9 cellular contexts compared by ENCODE assay signal in the genomic region with DNA sequence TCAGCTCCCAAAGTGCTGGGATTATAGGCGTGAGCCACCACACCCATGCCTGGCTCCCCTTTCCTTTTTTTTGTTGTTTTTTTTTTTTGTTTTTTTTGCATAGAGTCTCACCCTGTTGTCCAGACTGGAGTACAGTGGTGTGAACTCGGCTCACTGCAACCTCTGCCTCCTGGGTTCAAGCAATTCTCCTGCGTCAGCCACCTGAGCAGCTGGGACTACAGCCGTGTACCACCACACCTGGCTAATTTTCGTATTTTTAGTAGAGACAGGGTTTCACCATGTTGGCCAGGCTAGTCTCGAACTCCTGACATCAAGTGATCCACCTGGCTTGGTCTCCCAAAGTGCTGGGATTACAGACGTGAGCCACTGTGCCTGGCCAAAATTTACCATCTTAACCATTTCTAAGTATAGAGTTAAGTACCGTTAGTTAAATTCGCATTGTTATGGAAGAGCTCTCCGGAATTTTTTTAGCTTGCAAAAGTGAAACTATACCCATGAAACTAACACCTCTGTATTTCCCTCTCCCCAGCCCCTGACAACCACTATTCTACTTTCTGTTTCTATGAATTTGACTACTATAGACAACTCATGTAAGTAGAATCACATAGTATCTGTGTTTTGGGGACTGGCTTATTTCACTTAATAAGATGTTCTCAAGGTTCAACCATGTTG.
DNase-seq lines count a peak whose midpoint lies in the region; ATAC-seq and TF ChIP-seq lines count a peak whose summit lies in the region.
"Had no signal": no experiment of that assay in that cellular context is flagged by ENCODE, and none has a peak within 500 bp of the region (broad histone marks: within the 10 kb centered on the region; RNA-seq: fewer than 3 reads in every experiment).

No MANE protein-coding gene starts in this region.

- H3K4me3 ChIP-seq in thoracic aorta (peak overlapping the region; percentile 33), gastrocnemius medialis (no peak overlapping the region)

- H3K27me3 ChIP-seq in thoracic aorta (replicated peaks; ENCODE audit: insufficient read depth) (no peaks in the 10 kb centered on the region), gastrocnemius medialis (no peaks in the 10 kb centered on the region)

- in situ Hi-C loops in gastrocnemius medialis (cut with MboI; ENCODE audit: low sequenced_read_pairs in 4 of 4): no loop called here

- H3K9me3 Mint-ChIP-seq in activated naive CD4-positive, alpha-beta T cell treated with anti-CD3 and anti-CD28 coated beads, Interleukin-2, amount 10 ng/mL, durations not matched to agents 7 days and 5 days: no peaks in the 10 kb centered on the region
- no peaks in the 10 kb centered on the region for H3K9me3 Mint-ChIP-seq in T-cell

- intact Hi-C loops in gastrocnemius medialis (cut with DNase I; ENCODE audit: low total_unique reads): no loop called here

- peak; percentile 76 for ATAC-seq in HG02973 (IDR thresholded peaks at IDR 0.05; ENCODE audit: unreplicated experiment)
- peak; percentile 50 to 77 (median 62) for ATAC-seq in T-cell (replicated peaks in 1 of 4)
- no peak for ATAC-seq in thoracic aorta (ENCODE audit: insufficient number of reproducible peaks, low FRiP score, low read depth)
- ATAC-seq in gastrocnemius medialis: no peak

- H3K27me3 Mint-ChIP-seq in activated naive CD4-positive, alpha-beta T cell treated with anti-CD3 and anti-CD28 coated beads, Interleukin-2, amount 10 ng/mL, durations not matched to agents 7 days and 5 days: peaks cover 12% of the 10 kb centered on the region
- no peaks in the 10 kb centered on the region for H3K27me3 Mint-ChIP-seq in T-cell

- POLR2A ChIA-PET in T-cell (lab: Charles Lee): no interaction called here

- H3K36me3 Mint-ChIP-seq in activated naive CD4-positive, alpha-beta T cell treated with anti-CD3 and anti-CD28 coated beads, Interleukin-2, amount 10 ng/mL, durations not matched to agents 7 days and 5 days: no peaks in the 10 kb centered on the region
- no peaks in the 10 kb centered on the region for H3K36me3 Mint-ChIP-seq in T-cell

- H3K27ac Mint-ChIP-seq in activated naive CD4-positive, alpha-beta T cell treated with anti-CD3 and anti-CD28 coated beads, Interleukin-2, amount 10 ng/mL, durations not matched to agents 7 days and 5 days: peak overlapping the region; percentile 87
- H3K27ac Mint-ChIP-seq in T-cell: peak overlapping the region; percentile 9 to 82

- TF ChIP-seq CTCF in thoracic aorta (IDR thresholded peaks at IDR 0.05) (no peak), gastrocnemius medialis (IDR thresholded peaks at IDR 0.05 in 4 of 5, conservative IDR thresholded peaks at IDR 0.05 in 1 of 5) (no peak)

- DNase-seq in activated naive CD4-positive, alpha-beta T cell treated with anti-CD3 and anti-CD28 coated beads, Interleukin-2, amount 10 ng/mL, durations not matched to agents 7 days and 5 days: peak; percentile 48
- DNase-seq in activated naive CD4-positive, alpha-beta T cell (lab: John Stamatoyannopoulos, UW): no peak
- DNase-seq in T-cell: no peak
- DNase-seq in thoracic aorta (ENCODE audit: low spot score): no peak
- DNase-seq in gastrocnemius medialis: no peak
- no peak for DNase-seq in DMS79 treated with DMSO at 0.1 percent for 48 hours (lab: John Stamatoyannopoulos, UW)
- no peak for DNase-seq in NCI-H2171 (lab: John Stamatoyannopoulos, UW)
- DNase-seq: KG1 had no signal

- H3K9me3 ChIP-seq in thoracic aorta (no peaks in the 10 kb centered on the region), gastrocnemius medialis (no peaks in the 10 kb centered on the region)

- no peak for TF ChIP-seq POLR2A in gastrocnemius medialis (IDR thresholded peaks at IDR 0.05)

- H3K4me1 ChIP-seq in thoracic aorta (ENCODE audit: control insufficient read depth in 1 of 2, low read depth in 2 of 2): no peaks in the 10 kb centered on the region
- H3K4me1 ChIP-seq in gastrocnemius medialis: no peaks in the 10 kb centered on the region

- no peaks in the 10 kb centered on the region for H3K36me3 ChIP-seq in thoracic aorta
- H3K36me3 ChIP-seq in gastrocnemius medialis: no peaks in the 10 kb centered on the region

- H3K27ac ChIP-seq in thoracic aorta (no peak overlapping the region), gastrocnemius medialis (no peak overlapping the region)

- CTCF ChIA-PET in activated naive CD4-positive, alpha-beta T cell treated with anti-CD3 and anti-CD28 coated beads, Interleukin-2, amount 10 ng/mL, durations not matched to agents 7 days and 5 days (lab: Charles Lee): interaction anchor here (0.7 to 1.8 kb wide), 2 partner anchors 70 to 169 kb away, joined by 3 to 8 read pairs; a partner anchor contains a TSS
- CTCF ChIA-PET in T-cell (lab: Charles Lee): no interaction called here

- peak overlapping the region; percentile 37 for H3K4me3 Mint-ChIP-seq in activated naive CD4-positive, alpha-beta T cell treated with anti-CD3 and anti-CD28 coated beads, Interleukin-2, amount 10 ng/mL, durations not matched to agents 7 days and 5 days
- peak overlapping the region; percentile 71 to 74 (median 73) for H3K4me3 Mint-ChIP-seq in T-cell

- H3K4me1 Mint-ChIP-seq in activated naive CD4-positive, alpha-beta T cell treated with anti-CD3 and anti-CD28 coated beads, Interleukin-2, amount 10 ng/mL, durations not matched to agents 7 days and 5 days: peaks cover 38% of the 10 kb centered on the region
- H3K4me1 Mint-ChIP-seq in T-cell: peaks cover 11 to 25% (median 13%) of the 10 kb centered on the region in 3 donors

Comparison
In these comparisons a context has a peak if more than half of its experiments do, and no peak if none do; other contexts are left out.
1. ATAC-seq: peak in HG02973 (single experiment) and T-cell (4 of 4); none in thoracic aorta (single experiment) and gastrocnemius medialis (0 of 2).